ENCODE assay signal across 8 cellular contexts in the genomic region with DNA sequence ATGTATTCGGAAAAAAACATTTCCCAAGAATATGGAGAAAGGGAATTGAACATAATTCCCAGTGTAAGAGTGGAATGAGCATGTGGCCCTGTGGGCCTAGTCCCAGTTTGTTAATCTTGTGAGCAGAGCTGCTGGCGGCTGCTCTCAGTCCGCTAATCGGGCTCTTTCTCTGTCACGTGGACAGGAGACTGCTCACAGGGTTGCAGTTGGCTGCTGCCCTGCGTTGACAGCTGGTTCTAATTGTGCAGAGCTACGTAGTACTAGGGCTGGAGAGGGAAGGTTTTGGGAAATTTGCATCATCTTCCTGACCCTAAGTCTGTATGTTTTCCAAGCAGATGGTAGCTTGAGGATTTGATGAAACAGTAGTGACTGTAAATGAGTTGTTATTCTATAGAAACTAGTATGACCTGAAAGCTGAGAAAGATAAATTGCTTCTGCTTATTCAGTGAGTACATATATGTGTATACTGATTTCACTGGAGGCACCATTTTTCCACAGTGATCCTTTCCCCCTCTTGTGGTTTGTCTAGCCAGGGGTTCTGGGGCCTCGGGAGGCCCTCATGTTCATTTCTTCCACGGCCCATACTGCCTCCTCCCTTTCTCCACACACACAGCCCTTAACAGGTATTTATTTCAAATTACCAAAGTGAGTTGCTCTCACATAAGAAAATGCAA.
DNase-seq lines count a peak whose midpoint lies in the region; FAIRE-seq and TF ChIP-seq lines count a peak whose summit lies in the region.

No MANE protein-coding gene starts in this region.

- no peaks in the 10 kb centered on the region for H4K20me1 ChIP-seq in osteoblast (ENCODE audit: insufficient read depth, low read length)

- no peak overlapping the region for H3K27ac Mint-ChIP-seq in activated CD4-positive, alpha-beta T cell treated with anti-CD3 and anti-CD28 coated beads, Interleukin-2, amount 10 ng/mL, durations not matched to agents 24 days and 14 days
- no peak overlapping the region for H3K27ac Mint-ChIP-seq in activated naive CD8-positive, alpha-beta T cell treated with anti-CD3 and anti-CD28 coated beads for 36 hours

- H3K4me2 ChIP-seq in osteoblast (ENCODE audit: insufficient read depth, low read length): peak overlapping the region; percentile 14

- no peaks in the 10 kb centered on the region for H3K27me3 ChIP-seq in osteoblast (ENCODE audit: insufficient read depth, low read length)

- peak overlapping the region; percentile 77 for H3K27ac ChIP-seq in osteoblast (ENCODE audit: low read depth, low read length)

- no peak for TF ChIP-seq CTCF in AG10803 (conservative IDR thresholded peaks at IDR 0.05; ENCODE audit: low read length)
- no peak for TF ChIP-seq CTCF in foreskin fibroblast (IDR thresholded peaks at IDR 0.05; ENCODE audit: low read depth, low read length)
- TF ChIP-seq CTCF in osteoblast (IDR thresholded peaks at IDR 0.05; ENCODE audit: extremely low read depth, low read depth, low read length): no peak

- no peaks in the 10 kb centered on the region for H3K36me3 Mint-ChIP-seq in activated CD4-positive, alpha-beta T cell treated with anti-CD3 and anti-CD28 coated beads, Interleukin-2, amount 10 ng/mL, durations not matched to agents 24 days and 14 days (ENCODE audit: low read depth)
- peaks cover 1% of the 10 kb centered on the region for H3K36me3 Mint-ChIP-seq in activated naive CD8-positive, alpha-beta T cell treated with anti-CD3 and anti-CD28 coated beads for 36 hours

- H3K36me3 ChIP-seq in osteoblast (ENCODE audit: insufficient read depth, low read length): no peaks in the 10 kb centered on the region

- H3K4me3 Mint-ChIP-seq in activated CD4-positive, alpha-beta T cell treated with anti-CD3 and anti-CD28 coated beads, Interleukin-2, amount 10 ng/mL, durations not matched to agents 24 days and 14 days: no peak overlapping the region
- no peak overlapping the region for H3K4me3 Mint-ChIP-seq in activated naive CD8-positive, alpha-beta T cell treated with anti-CD3 and anti-CD28 coated beads for 36 hours

- peak overlapping the region; percentile 34 for H2AFZ ChIP-seq in osteoblast (ENCODE audit: low read length)

- no peak overlapping the region for H3K4me3 ChIP-seq in AG10803 (ENCODE audit: low read length)
- no peak overlapping the region for H3K4me3 ChIP-seq in foreskin fibroblast (ENCODE audit: low read depth in 1 of 2, low read length in 2 of 2)
- H3K4me3 ChIP-seq in osteoblast (ENCODE audit: insufficient read depth, low read length): no peak overlapping the region

- H3K79me2 ChIP-seq in osteoblast (ENCODE audit: insufficient read depth, low read length): no peaks in the 10 kb centered on the region

- H3K9me3 ChIP-seq in osteoblast (ENCODE audit: low read depth, low read length): no peaks in the 10 kb centered on the region

- DNase-seq in AG10803 (ENCODE audit: low read depth) (peak; percentile 99), RPMI7951 (ENCODE audit: low read depth) (peak; percentile 92), foreskin fibroblast (peak; percentile 97 to 99), osteoblast (ENCODE audit: insufficient read length, low spot score, missing footprints) (peak; percentile 85), urothelium cell line (ENCODE audit: low spot score) (no peak)
- DNase-seq in activated CD4-positive, alpha-beta T cell treated with anti-CD3 and anti-CD28 coated beads, Interleukin-2, amount 10 ng/mL, durations not matched to agents 24 days and 14 days: no peak
- no peak for DNase-seq in activated naive CD8-positive, alpha-beta T cell treated with anti-CD3 and anti-CD28 coated beads for 36 hours
- DNase-seq in activated T-cell treated with anti-CD3 and anti-CD28 coated beads, Interleukin-2, amount 50 U/mL, for 48 hours: no peak

- intact Hi-C loops in activated CD4-positive, alpha-beta T cell treated with anti-CD3 and anti-CD28 coated beads, Interleukin-2, amount 10 ng/mL, durations not matched to agents 24 days and 14 days (cut with micrococcal nuclease): no loop called here

- FAIRE-seq in urothelium cell line (lab: Jason Lieb, UNC): no peak

- peaks cover 2% of the 10 kb centered on the region for H3K4me1 Mint-ChIP-seq in activated CD4-positive, alpha-beta T cell treated with anti-CD3 and anti-CD28 coated beads, Interleukin-2, amount 10 ng/mL, durations not matched to agents 24 days and 14 days
- peaks cover 2% of the 10 kb centered on the region for H3K4me1 Mint-ChIP-seq in activated naive CD8-positive, alpha-beta T cell treated with anti-CD3 and anti-CD28 coated beads for 36 hours

- H3K27me3 Mint-ChIP-seq in activated CD4-positive, alpha-beta T cell treated with anti-CD3 and anti-CD28 coated beads, Interleukin-2, amount 10 ng/mL, durations not matched to agents 24 days and 14 days: peaks cover 19% of the 10 kb centered on the region
- H3K27me3 Mint-ChIP-seq in activated naive CD8-positive, alpha-beta T cell treated with anti-CD3 and anti-CD28 coated beads for 36 hours: no peaks in the 10 kb centered on the region

- no peaks in the 10 kb centered on the region for H3K9me3 Mint-ChIP-seq in activated CD4-positive, alpha-beta T cell treated with anti-CD3 and anti-CD28 coated beads, Interleukin-2, amount 10 ng/mL, durations not matched to agents 24 days and 14 days
- no peaks in the 10 kb centered on the region for H3K9me3 Mint-ChIP-seq in activated naive CD8-positive, alpha-beta T cell treated with anti-CD3 and anti-CD28 coated beads for 36 hours

- peaks cover 11% of the 10 kb centered on the region for H3K4me1 ChIP-seq in osteoblast (ENCODE audit: insufficient read depth, low read length)

Comparison
In these comparisons a context has a peak if more than half of its experiments do, and no peak if none do; other contexts are left out.
1. DNase-seq: peak in AG10803 (single experiment), RPMI7951 (single experiment), foreskin fibroblast (2 of 2) and osteoblast (single experiment); none in activated CD4-positive, alpha-beta T cell treated with anti-CD3 and anti-CD28 coated beads, Interleukin-2, amount 10 ng/mL, durations not matched to agents 24 days and 14 days (single experiment), activated naive CD8-positive, alpha-beta T cell treated with anti-CD3 and anti-CD28 coated beads for 36 hours (single experiment), urothelium cell line (single experiment) and activated T-cell treated with anti-CD3 and anti-CD28 coated beads, Interleukin-2, amount 50 U/mL, for 48 hours (0 of 2).